Comparison of ENCODE assay signal across 1 cellular context in genomic region chr16:46896314-46896968, GRCh38.
TF ChIP-seq lines count a peak whose summit lies in the region.

No MANE protein-coding gene starts in this region.

TF ChIP-seq in HepG2, 621 proteins besides CTCF, POLR2A, EP300 and RAD21 (continued from another document and continues in another):
- TF ChIP-seq KLF16 (CRISPR knock-in tag; IDR thresholded peaks at IDR 0.05) (0 out of 4 replicates have a peak, but pooled peaks of 1 of the 2 experiments have one; percentile 2), ZNF75D (CRISPR knock-in tag; IDR thresholded peaks at IDR 0.05; ENCODE audit: borderline replicate concordance) (no peak), PPARG (CRISPR knock-in tag; conservative IDR thresholded peaks at IDR 0.05) (no peak), SNAPC2 (CRISPR knock-in tag; IDR thresholded peaks at IDR 0.05) (no peak), MLLT10 (CRISPR knock-in tag; IDR thresholded peaks at IDR 0.05) (no peak), ZNF331 (CRISPR knock-in tag; IDR thresholded peaks at IDR 0.05) (no peak), NFRKB (IDR thresholded peaks at IDR 0.05) (no peak), TAF1 (CRISPR knock-in tag; IDR thresholded peaks at IDR 0.05) (0 out of 2 replicates have a peak, but pooled peaks have one; percentile 27), ESRRA (CRISPR knock-in tag; IDR thresholded peaks at IDR 0.05; ENCODE audit: low read depth) (no peak), FOXO4 (CRISPR knock-in tag; conservative IDR thresholded peaks at IDR 0.05) (no peak), IRF9 (CRISPR knock-in tag; IDR thresholded peaks at IDR 0.05; ENCODE audit: borderline replicate concordance) (0 out of 2 replicates have a peak, but pooled peaks have one; percentile 12), RFX5 (IDR thresholded peaks at IDR 0.05; ENCODE audit: low read depth, low read length) (no peak), CHD4 (IDR thresholded peaks at IDR 0.05; ENCODE audit: borderline replicate concordance, low read length) (no peak), ZNF180 (CRISPR knock-in tag; IDR thresholded peaks at IDR 0.05; ENCODE audit: borderline replicate concordance, low read depth) (no peak), ZNF615 (CRISPR knock-in tag; IDR thresholded peaks at IDR 0.05; ENCODE audit: borderline replicate concordance) (no peak), SPEN (CRISPR knock-in tag; IDR thresholded peaks at IDR 0.05; ENCODE audit: low read depth) (no peak), ATF7-NPFF (CRISPR knock-in tag; IDR thresholded peaks at IDR 0.05; ENCODE audit: low read depth) (no peak; the same call in 1 of the 2 replicates), TFAP4 (IDR thresholded peaks at IDR 0.05; ENCODE audit: borderline replicate concordance, low read depth) (no peak), ZNF513 (CRISPR knock-in tag; conservative IDR thresholded peaks at IDR 0.05) (0 out of 2 replicates have a peak, but pooled peaks have one; percentile 26), ZNF83 (CRISPR knock-in tag; IDR thresholded peaks at IDR 0.05; ENCODE audit: borderline replicate concordance) (no peak; the same call in 1 of the 2 replicates), U2AF2 (IDR thresholded peaks at IDR 0.05; ENCODE audit: low read depth, low read length) (no peak), ZBTB4 (CRISPR knock-in tag; IDR thresholded peaks at IDR 0.05; ENCODE audit: borderline replicate concordance) (peak; percentile 9; the same call in 1 of the 2 replicates), TBX2 (CRISPR knock-in tag; IDR thresholded peaks at IDR 0.05; ENCODE audit: borderline replicate concordance) (peak; percentile 38), ZNF512 (CRISPR knock-in tag; IDR thresholded peaks at IDR 0.05) (no peak), MIER2 (CRISPR knock-in tag; IDR thresholded peaks at IDR 0.05) (no peak), ZNF724P (CRISPR knock-in tag; IDR thresholded peaks at IDR 0.05; ENCODE audit: borderline replicate concordance) (no peak), ZBTB25 (CRISPR knock-in tag; IDR thresholded peaks at IDR 0.05) (no peak), BCL3 (CRISPR knock-in tag; IDR thresholded peaks at IDR 0.05) (0 out of 2 replicates have a peak, but pooled peaks have one; percentile 0), KDM2A (CRISPR knock-in tag; IDR thresholded peaks at IDR 0.05; ENCODE audit: borderline replicate concordance, low read depth) (0 out of 2 replicates have a peak, but pooled peaks have one; percentile 2), ZC3H13 (CRISPR knock-in tag; IDR thresholded peaks at IDR 0.05) (no peak), CEBPZ (IDR thresholded peaks at IDR 0.05; ENCODE audit: low read length) (no peak), CEBPG (CRISPR knock-in tag; IDR thresholded peaks at IDR 0.05) (no peak), ZFP36L2 (CRISPR knock-in tag; IDR thresholded peaks at IDR 0.05) (no peak), ZNF775 (CRISPR knock-in tag; IDR thresholded peaks at IDR 0.05; ENCODE audit: borderline replicate concordance) (no peak), NR2F2 (IDR thresholded peaks at IDR 0.05; ENCODE audit: borderline replicate concordance, low read depth) (no peak), HMGA1 (CRISPR knock-in tag; conservative IDR thresholded peaks at IDR 0.05) (no peak), ZNF230 (CRISPR knock-in tag; IDR thresholded peaks at IDR 0.05) (no peak)
